In the genomic region with DNA sequence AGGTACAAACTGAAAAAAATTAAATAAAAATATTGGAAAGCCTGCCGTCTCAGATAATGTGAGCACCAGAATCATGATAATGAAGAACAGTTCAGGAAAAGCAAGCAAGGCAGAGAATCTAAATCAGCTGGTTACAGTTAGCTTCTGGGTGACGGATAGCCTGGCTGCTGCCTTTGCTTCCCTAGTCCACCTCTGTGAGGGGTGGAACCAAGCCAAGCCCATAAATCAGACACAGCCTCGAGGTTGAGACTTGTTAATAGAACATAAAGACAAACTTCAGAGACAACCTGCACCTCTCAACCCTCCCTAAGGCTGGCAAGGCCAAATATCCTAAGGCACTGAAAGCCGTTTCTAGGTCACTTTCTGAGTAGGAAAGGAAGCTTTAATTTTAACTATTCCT, we compare ENCODE assay signal across 12 cellular contexts.
DNase-seq lines count a peak whose midpoint lies in the region; TF ChIP-seq lines count a peak whose summit lies in the region.
"Had no signal": no experiment of that assay in that cellular context is flagged by ENCODE, and none has a peak within 500 bp of the region (broad histone marks: within the 10 kb centered on the region; RNA-seq: fewer than 3 reads in every experiment).

No MANE protein-coding gene starts in this region.

- intact Hi-C loops in cardiac septum (cut with DNase I): no loop called here

- no peaks in the 10 kb centered on the region for H3K27me3 Mint-ChIP-seq in nephron progenitor cell (ENCODE audit: low read depth, poor library complexity)
- H3K27me3 Mint-ChIP-seq: naive thymus-derived CD8-positive, alpha-beta T cell had no signal

- H3K4me1 Mint-ChIP-seq in nephron progenitor cell: peaks cover 16% of the 10 kb centered on the region

- H3K27ac Mint-ChIP-seq in nephron progenitor cell: no peak overlapping the region
- H3K27ac Mint-ChIP-seq: T-cell had no signal

- peaks cover 17% of the 10 kb centered on the region for H3K9me3 Mint-ChIP-seq in nephron progenitor cell

- DNase-seq in ELF-1 (ENCODE audit: low read depth, low spot score): peak; percentile 29
- peak; percentile 47 for DNase-seq in NCI-H2227 (lab: John Stamatoyannopoulos, UW; ENCODE audit: unreplicated experiment)
- DNase-seq in astrocyte of the hippocampus (ENCODE audit: low read depth, low spot score): peak; percentile 19
- peak; percentile 30 for DNase-seq in nephron progenitor cell
- DNase-seq in middle frontal gyrus (ENCODE audit: extremely low spot score, low spot score): no peak
- no peak for DNase-seq in cardiac septum (ENCODE audit: low spot score)
- no peak for DNase-seq in Kasumi-1 (lab: John Stamatoyannopoulos, UW)
- DNase-seq: activated CD4-positive, alpha-beta T cell treated with anti-CD3 and anti-CD28 coated beads for 48 hours; anterior cingulate cortex; naive thymus-derived CD8-positive, alpha-beta T cell; sigmoid colon; T-cell had no signal

- H3K4me3 Mint-ChIP-seq in nephron progenitor cell: no peak overlapping the region
- H3K4me3 Mint-ChIP-seq: naive thymus-derived CD8-positive, alpha-beta T cell; T-cell had no signal

- no peaks in the 10 kb centered on the region for H3K36me3 Mint-ChIP-seq in nephron progenitor cell (ENCODE audit: low read depth)
- H3K36me3 Mint-ChIP-seq: T-cell had no signal

- TF ChIP-seq CTCF in nephron progenitor cell (IDR thresholded peaks at IDR 0.05): no peak

Comparison
In these comparisons a context has a peak if more than half of its experiments do, and no peak if none do; other contexts are left out.
1. DNase-seq: peak in ELF-1 (single experiment), NCI-H2227 (single experiment), astrocyte of the hippocampus (single experiment) and nephron progenitor cell (single experiment); none in middle frontal gyrus (single experiment), cardiac septum (single experiment) and Kasumi-1 (0 of 2).